Comparison of ENCODE assay signal across 9 cellular contexts in genomic region chr13:38872693-38873092, GRCh38.
DNase-seq lines count a peak whose midpoint lies in the region; ATAC-seq and TF ChIP-seq lines count a peak whose summit lies in the region.
"Had no signal": no experiment of that assay in that cellular context is flagged by ENCODE, and none has a peak within 500 bp of the region (broad histone marks: within the 10 kb centered on the region; RNA-seq: fewer than 3 reads in every experiment).

No MANE protein-coding gene starts in this region.

- H3K4me1 ChIP-seq in gastroesophageal sphincter, result no peaks in the 10 kb centered on the region
- H3K4me1 ChIP-seq: parathyroid adenoma had no signal

- no peaks in the 10 kb centered on the region for H3K9me3 ChIP-seq in gastroesophageal sphincter

- ATAC-seq in GM18907 (IDR thresholded peaks at IDR 0.05; ENCODE audit: unreplicated experiment) (peak; percentile 74), gastroesophageal sphincter (no peak), esophagus mucosa (no peak)
- ATAC-seq in effector memory CD8-positive, alpha-beta T cell (replicated peaks), result peak; percentile 37
- peak in 1 of 2 donors; percentile 53 for ATAC-seq in naive thymus-derived CD8-positive, alpha-beta T cell

- DNase-seq in BJ (ENCODE audit: low read depth) (no peak), HuH-7 (ENCODE audit: low spot score) (peak; percentile 34), T follicular helper cell (ENCODE audit: low read depth) (peak; percentile 3)
- peak in 2 of 3 experiments; percentile 1 to 22 for DNase-seq in effector memory CD8-positive, alpha-beta T cell
- peak in 9 of 10 donors; percentile 2 to 63 (median 26) for DNase-seq in naive thymus-derived CD8-positive, alpha-beta T cell

- H3K4me1 Mint-ChIP-seq in effector memory CD8-positive, alpha-beta T cell (ENCODE audit: low read depth in 2 of 2), result no peaks in the 10 kb centered on the region
- peaks cover 0 to 4% (median 1%) of the 10 kb centered on the region in 4 donors for H3K4me1 Mint-ChIP-seq in naive thymus-derived CD8-positive, alpha-beta T cell

- no peak for TF ChIP-seq EP300 in gastroesophageal sphincter (IDR thresholded peaks at IDR 0.05)

- WGBS in gastroesophageal sphincter (ENCODE audit: low coverage in 1 of 2), 2 donors, result 26 to 63% methylated on average over 5 to 7 of the region's 7 CpGs

- H3K4me3 ChIP-seq in BJ (ENCODE audit: low read depth, low read length) (no peak overlapping the region), gastroesophageal sphincter (no peak overlapping the region)

- H3K27ac ChIP-seq in gastroesophageal sphincter, result no peak overlapping the region
- H3K27ac ChIP-seq: parathyroid adenoma had no signal

- no peak for TF ChIP-seq POLR2A in gastroesophageal sphincter (IDR thresholded peaks at IDR 0.05)

- peaks cover 5 to 9% of the 10 kb centered on the region in 2 donors for H3K27me3 Mint-ChIP-seq in effector memory CD8-positive, alpha-beta T cell
- peaks cover 0 to 15% (median 7%) of the 10 kb centered on the region in 5 donors for H3K27me3 Mint-ChIP-seq in naive thymus-derived CD8-positive, alpha-beta T cell

- H3K36me3 Mint-ChIP-seq in effector memory CD8-positive, alpha-beta T cell (ENCODE audit: insufficient read depth), result no peaks in the 10 kb centered on the region
- H3K36me3 Mint-ChIP-seq in naive thymus-derived CD8-positive, alpha-beta T cell, result no peaks in the 10 kb centered on the region

- H3K4me3 Mint-ChIP-seq in effector memory CD8-positive, alpha-beta T cell, result no peak overlapping the region
- peak overlapping the region in 3 of 10 donors; percentile 16 to 42 (median 30) for H3K4me3 Mint-ChIP-seq in naive thymus-derived CD8-positive, alpha-beta T cell

- no peak overlapping the region for H3K27ac Mint-ChIP-seq in effector memory CD8-positive, alpha-beta T cell
- no peak overlapping the region for H3K27ac Mint-ChIP-seq in naive thymus-derived CD8-positive, alpha-beta T cell

- no peaks in the 10 kb centered on the region for H3K36me3 ChIP-seq in BJ (ENCODE audit: control insufficient read depth, insufficient read depth, low read length)
- no peaks in the 10 kb centered on the region for H3K36me3 ChIP-seq in gastroesophageal sphincter

- TF ChIP-seq CTCF in BJ (IDR thresholded peaks at IDR 0.05; ENCODE audit: insufficient read depth, low read depth, low read length), result peak; percentile 44; the same call in 1 of the 2 replicates
- peak in 1 of 4 experiments; percentile 18 for TF ChIP-seq CTCF in gastroesophageal sphincter (IDR thresholded peaks at IDR 0.05)

- CTCF ChIA-PET in BJ (lab: Yijun Ruan, JAX), result interaction anchor here (0.7 to 1.5 kb wide), 2 partner anchors 11 kb away, joined by 3 to 4 read pairs; no protein-coding TSS in a partner anchor

- H3K27me3 ChIP-seq in BJ (ENCODE audit: control insufficient read depth, insufficient read depth, low read length) (no peaks in the 10 kb centered on the region), gastroesophageal sphincter (no peaks in the 10 kb centered on the region)

- POLR2A ChIA-PET in BJ (lab: Charles Lee), result no interaction called here
- POLR2A ChIA-PET in naive thymus-derived CD8-positive, alpha-beta T cell (lab: Charles Lee), result no interaction called here

- H3K9me3 Mint-ChIP-seq in effector memory CD8-positive, alpha-beta T cell, result no peaks in the 10 kb centered on the region
- no peaks in the 10 kb centered on the region for H3K9me3 Mint-ChIP-seq in naive thymus-derived CD8-positive, alpha-beta T cell

Comparison
In these comparisons a context has a peak if more than half of its experiments do, and no peak if none do; other contexts are left out.
1. ATAC-seq: peak in GM18907 (single experiment) and effector memory CD8-positive, alpha-beta T cell (single experiment); none in gastroesophageal sphincter (single experiment) and esophagus mucosa (single experiment).